ENCODE assay signal across 1 cellular context in genomic region chr19:55619264-55619663, GRCh38.
TF ChIP-seq lines count a peak whose summit lies in the region.

No MANE protein-coding gene starts in this region.

TF ChIP-seq in SK-N-SH treated with all-trans-retinoic acid at 6 μM for 48 hours, 23 proteins besides CTCF, POLR2A, EP300 and RAD21 (continued from another document):
- TF ChIP-seq TSHZ2 (CRISPR knock-in tag; IDR thresholded peaks at IDR 0.05) = no peak
